10 cellular contexts compared by ENCODE assay signal in the genomic region with DNA sequence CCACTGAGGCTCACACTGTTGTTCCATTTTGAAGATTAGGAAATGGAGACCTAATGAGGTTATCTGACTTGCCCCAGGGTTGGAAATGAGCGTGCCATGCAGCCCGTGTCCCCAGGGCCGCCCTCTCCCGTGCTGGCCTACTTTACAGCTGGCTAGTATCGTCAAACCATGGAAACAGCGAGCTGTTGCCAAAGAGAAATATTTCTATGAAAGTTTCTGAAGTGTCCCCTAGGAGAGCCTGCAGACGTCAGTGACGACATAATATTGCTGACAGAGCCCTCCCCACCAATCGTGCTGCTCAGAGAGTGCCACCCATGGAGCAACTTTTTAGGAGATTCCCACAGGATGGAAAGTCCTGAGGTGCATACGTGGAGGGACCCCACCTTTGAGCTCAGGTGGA. TPM values are rescaled to one million over a fixed set of nuclear protein-coding genes. Genes with fewer than 3 reads are reported as not detected.
DNase-seq lines count a peak whose midpoint lies in the region; ATAC-seq, FAIRE-seq and TF ChIP-seq lines count a peak whose summit lies in the region.
"Had no signal": no experiment of that assay in that cellular context is flagged by ENCODE, and none has a peak within 500 bp of the region (broad histone marks: within the 10 kb centered on the region; RNA-seq: fewer than 3 reads in every experiment).

No MANE protein-coding gene starts in this region.

- no peak for TF ChIP-seq CTCF in colonic mucosa (IDR thresholded peaks at IDR 0.05)
- TF ChIP-seq CTCF in left lung (IDR thresholded peaks at IDR 0.05): no peak
- no peak for TF ChIP-seq CTCF in thoracic aorta (IDR thresholded peaks at IDR 0.05)
- TF ChIP-seq CTCF in D721Med (IDR thresholded peaks at IDR 0.05; ENCODE audit: insufficient read depth, missing control alignments): no peak
- TF ChIP-seq CTCF in progenitor cell of endocrine pancreas (IDR thresholded peaks at IDR 0.05; ENCODE audit: unreplicated experiment): no peak

- H3K4me1 ChIP-seq in colonic mucosa: peaks cover 4% of the 10 kb centered on the region
- peaks cover 9 to 16% of the 10 kb centered on the region in 2 donors for H3K4me1 ChIP-seq in left lung
- peaks cover 21 to 36% of the 10 kb centered on the region in 2 donors for H3K4me1 ChIP-seq in thoracic aorta (ENCODE audit: control insufficient read depth in 1 of 2, low read depth in 2 of 2)

- H3K9ac ChIP-seq in colonic mucosa (ENCODE audit: low read depth in 2 of 2, low read length in 2 of 2): peak overlapping the region in 1 of 2 donors; percentile 32

- H3K27ac Mint-ChIP-seq in progenitor cell of endocrine pancreas: no peak overlapping the region
- H3K27ac Mint-ChIP-seq: dendritic cell treated with granulocyte-macrophage colony-stimulating factor and Interleukin-4, amounts not matched to agents 40 ng/mL and 50 ng/mL, for 4 days had no signal

- H3K36me3 Mint-ChIP-seq in progenitor cell of endocrine pancreas (ENCODE audit: insufficient read depth): no peaks in the 10 kb centered on the region

- H3K4me3 Mint-ChIP-seq in progenitor cell of endocrine pancreas (ENCODE audit: low read depth): no peak overlapping the region
- H3K4me3 Mint-ChIP-seq: dendritic cell treated with granulocyte-macrophage colony-stimulating factor and Interleukin-4, amounts not matched to agents 40 ng/mL and 50 ng/mL, for 4 days had no signal

- peaks cover 17% of the 10 kb centered on the region for H3K27me3 Mint-ChIP-seq in progenitor cell of endocrine pancreas

- H3K27ac ChIP-seq in colonic mucosa: peak overlapping the region; percentile 66
- H3K27ac ChIP-seq in left lung: no peak overlapping the region
- H3K27ac ChIP-seq in thoracic aorta: no peak overlapping the region

- H3K27me3 ChIP-seq in colonic mucosa (no peaks in the 10 kb centered on the region), left lung (no peaks in the 10 kb centered on the region), thoracic aorta (replicated peaks; ENCODE audit: insufficient read depth) (no peaks in the 10 kb centered on the region)

- no peaks in the 10 kb centered on the region for H3K36me3 ChIP-seq in colonic mucosa
- H3K36me3 ChIP-seq in left lung: no peaks in the 10 kb centered on the region
- no peaks in the 10 kb centered on the region for H3K36me3 ChIP-seq in thoracic aorta

- no peaks in the 10 kb centered on the region for H3K9me3 Mint-ChIP-seq in progenitor cell of endocrine pancreas (ENCODE audit: low read depth)
- H3K9me3 Mint-ChIP-seq: dendritic cell treated with granulocyte-macrophage colony-stimulating factor and Interleukin-4, amounts not matched to agents 40 ng/mL and 50 ng/mL, for 4 days had no signal

- intact Hi-C loops in colonic mucosa (cut with DNase I) (no loop called here), left lung (cut with DNase I) (no loop called here)

- ATAC-seq in left lung (peak; percentile 87), thoracic aorta (ENCODE audit: insufficient number of reproducible peaks, low FRiP score, low read depth) (peak; percentile 72)

- FAIRE-seq in D721Med (lab: Jason Lieb, UNC): no peak

- H3K9me3 ChIP-seq in colonic mucosa: no peaks in the 10 kb centered on the region
- H3K9me3 ChIP-seq in left lung: no peaks in the 10 kb centered on the region
- H3K9me3 ChIP-seq in thoracic aorta: no peaks in the 10 kb centered on the region

- peak; percentile 51 for DNase-seq in NCI-H1105 treated with DMSO at 0.1 percent for 48 hours (lab: John Stamatoyannopoulos, UW)
- DNase-seq in colonic mucosa: no peak
- peak in 1 of 2 donors; percentile 46 for DNase-seq in left lung
- DNase-seq in thoracic aorta (ENCODE audit: low spot score): no peak
- DNase-seq in D721Med (ENCODE audit: insufficient read length, low spot score): no peak
- DNase-seq in pons (ENCODE audit: low spot score): no peak
- no peak for DNase-seq in progenitor cell of endocrine pancreas (ENCODE audit: low spot score, unreplicated experiment)
- DNase-seq: activated gamma-delta T cell treated with Interleukin-2 at 50 U/mL for 16 hours, nucleus accumbens had no signal

- H3K4me1 Mint-ChIP-seq in progenitor cell of endocrine pancreas (ENCODE audit: low read depth): peaks cover 28% of the 10 kb centered on the region

- H3K4me3 ChIP-seq in colonic mucosa (no peak overlapping the region), left lung (no peak overlapping the region), thoracic aorta (no peak overlapping the region)

RNA-seq across cellular contexts. Expression of a gene that starts 11.2 kb away (rescaled TPM):
- total RNA-seq in colonic mucosa (10 to 100 TPM; 25.2 to 25.7 TPM), left lung (10 to 100 TPM; 42.8 to 66.3 TPM), thoracic aorta (10 to 100 TPM in 1 of 2 donors, 1 to 10 TPM in 1; 6.1 to 10.0 TPM), progenitor cell of endocrine pancreas (33.4 and 37.0 TPM in 2 replicates)
